ENCODE assay signal across 19 cellular contexts in genomic region chr14:89826581-89826980, GRCh38.
A peak's percentile ranks its signal among the peaks of the same experiment; 100 is the strongest.
DNase-seq lines count a peak whose midpoint lies in the region; ATAC-seq, FAIRE-seq and TF ChIP-seq lines count a peak whose summit lies in the region.
"Had no signal": no experiment of that assay in that cellular context is flagged by ENCODE, and none has a peak within 500 bp of the region (broad histone marks: within the 10 kb centered on the region; RNA-seq: fewer than 3 reads in every experiment).

No MANE protein-coding gene starts in this region.

- CTCF ChIA-PET in activated naive CD4-positive, alpha-beta T cell treated with anti-CD3 and anti-CD28 coated beads, Interleukin-2, amount 10 ng/mL, durations not matched to agents 7 days and 5 days (lab: Charles Lee) = no interaction called here

- H3K36me3 Mint-ChIP-seq in astrocyte (ENCODE audit: low read depth, unreplicated experiment) (peaks cover 3% of the 10 kb centered on the region), mesothelial cell of epicardium (peaks cover 24% of the 10 kb centered on the region)
- no peaks in the 10 kb centered on the region for H3K36me3 Mint-ChIP-seq in activated naive CD4-positive, alpha-beta T cell treated with anti-CD3 and anti-CD28 coated beads, Interleukin-2, amount 10 ng/mL, durations not matched to agents 7 days and 5 days

- H3K4me3 Mint-ChIP-seq in astrocyte (ENCODE audit: unreplicated experiment) (no peak overlapping the region), mesothelial cell of epicardium (no peak overlapping the region)
- no peak overlapping the region for H3K4me3 Mint-ChIP-seq in activated naive CD4-positive, alpha-beta T cell treated with anti-CD3 and anti-CD28 coated beads, Interleukin-2, amount 10 ng/mL, durations not matched to agents 7 days and 5 days

- H3K27me3 Mint-ChIP-seq in astrocyte (ENCODE audit: low read depth, unreplicated experiment) (no peaks in the 10 kb centered on the region), mesothelial cell of epicardium (ENCODE audit: low read depth) (no peaks in the 10 kb centered on the region)
- H3K27me3 Mint-ChIP-seq in activated naive CD4-positive, alpha-beta T cell treated with anti-CD3 and anti-CD28 coated beads, Interleukin-2, amount 10 ng/mL, durations not matched to agents 7 days and 5 days = peaks cover 10% of the 10 kb centered on the region

- H4K20me1 ChIP-seq in astrocyte (ENCODE audit: insufficient read depth, low read length) = no peaks in the 10 kb centered on the region

- no peak overlapping the region for H3K4me3 ChIP-seq in astrocyte (ENCODE audit: insufficient read depth, low read depth, low read length)
- H3K4me3 ChIP-seq: A549, SJSA1 had no signal

- H3K79me2 ChIP-seq in astrocyte (ENCODE audit: insufficient read depth, low read length) = no peaks in the 10 kb centered on the region

- no peak overlapping the region for H2AFZ ChIP-seq in astrocyte (ENCODE audit: low read depth, low read length)

- H3K9ac ChIP-seq in astrocyte (ENCODE audit: low read length) = no peak overlapping the region

- H3K27ac Mint-ChIP-seq in astrocyte (ENCODE audit: unreplicated experiment) (peak overlapping the region; percentile 48), mesothelial cell of epicardium (peak overlapping the region; percentile 52)
- no peak overlapping the region for H3K27ac Mint-ChIP-seq in activated naive CD4-positive, alpha-beta T cell treated with anti-CD3 and anti-CD28 coated beads, Interleukin-2, amount 10 ng/mL, durations not matched to agents 7 days and 5 days

- no peak overlapping the region for H3K4me2 ChIP-seq in astrocyte (ENCODE audit: low read length)
- H3K4me2 ChIP-seq: A549 had no signal

- no peak for FAIRE-seq in astrocyte (lab: Jason Lieb, UNC)
- FAIRE-seq: A549, HepG2 had no signal

- H3K9me3 Mint-ChIP-seq in astrocyte (ENCODE audit: unreplicated experiment) (peaks cover 12% of the 10 kb centered on the region), mesothelial cell of epicardium (peaks cover 26% of the 10 kb centered on the region)
- H3K9me3 Mint-ChIP-seq in activated naive CD4-positive, alpha-beta T cell treated with anti-CD3 and anti-CD28 coated beads, Interleukin-2, amount 10 ng/mL, durations not matched to agents 7 days and 5 days = peaks cover 11% of the 10 kb centered on the region

- no peak for TF ChIP-seq CTCF in astrocyte (IDR thresholded peaks at IDR 0.05; ENCODE audit: insufficient read depth, low read depth, low read length)
- TF ChIP-seq CTCF in mesothelial cell of epicardium (IDR thresholded peaks at IDR 0.05; ENCODE audit: unreplicated experiment) = no peak

- peaks cover 7% of the 10 kb centered on the region for H3K4me1 ChIP-seq in astrocyte (ENCODE audit: insufficient read depth, low read length)
- H3K4me1 ChIP-seq: A549 had no signal

- no peaks in the 10 kb centered on the region for H3K36me3 ChIP-seq in astrocyte (ENCODE audit: insufficient read depth, low read length)
- H3K36me3 ChIP-seq: SJSA1 had no signal

- no peak overlapping the region for H3K27ac ChIP-seq in astrocyte (ENCODE audit: low read depth, low read length)
- H3K27ac ChIP-seq: A549, C4-2B, RWPE1, SJSA1 had no signal

- H3K4me1 Mint-ChIP-seq in astrocyte (ENCODE audit: low read depth, unreplicated experiment) (peaks cover 15% of the 10 kb centered on the region), mesothelial cell of epicardium (peaks cover 25% of the 10 kb centered on the region)
- no peaks in the 10 kb centered on the region for H3K4me1 Mint-ChIP-seq in activated naive CD4-positive, alpha-beta T cell treated with anti-CD3 and anti-CD28 coated beads, Interleukin-2, amount 10 ng/mL, durations not matched to agents 7 days and 5 days

- no peaks in the 10 kb centered on the region for H3K9me3 ChIP-seq in astrocyte (ENCODE audit: insufficient read depth, low read depth, low read length)
- H3K9me3 ChIP-seq: SJSA1 had no signal

- no peaks in the 10 kb centered on the region for H3K27me3 ChIP-seq in astrocyte (ENCODE audit: insufficient read depth, low read length)
- H3K27me3 ChIP-seq: SJSA1 had no signal

- DNase-seq in EH (ENCODE audit: low read depth) = peak; percentile 87
- DNase-seq in M059J (ENCODE audit: low read depth) = peak; percentile 85
- DNase-seq in astrocyte (ENCODE audit: low read depth) = peak; percentile 43
- DNase-seq in mesothelial cell of epicardium (ENCODE audit: low spot score in 2 of 2, unreplicated experiment in 2 of 2) = no peak
- DNase-seq in DMS53 (lab: John Stamatoyannopoulos, UW) = no peak
- DNase-seq in activated naive CD4-positive, alpha-beta T cell treated with anti-CD3 and anti-CD28 coated beads, Interleukin-2, amount 10 ng/mL, durations not matched to agents 7 days and 5 days = no peak
- no peak for DNase-seq in C1 segment of cervical spinal cord (lab: John Stamatoyannopoulos, UW)
- DNase-seq: GOT3; MM.1S; NCI-H1105; NCI-H1694; NCI-H526 treated with DMSO at 0.1 percent for 48 hours; NK-92 treated with Interleukin-12 subunit alpha and Interleukin-12 subunit beta, amount 100 ng/mL, for 24 hours had no signal

- ATAC-seq in GM21825 (IDR thresholded peaks at IDR 0.05; ENCODE audit: unreplicated experiment) = no peak
- ATAC-seq: A549, HepG2 had no signal

Comparison
In these comparisons a context has a peak if more than half of its experiments do, and no peak if none do; other contexts are left out.
1. DNase-seq: peak in EH (single experiment), M059J (single experiment) and astrocyte (single experiment); none in mesothelial cell of epicardium (0 of 2), DMS53 (single experiment), activated naive CD4-positive, alpha-beta T cell treated with anti-CD3 and anti-CD28 coated beads, Interleukin-2, amount 10 ng/mL, durations not matched to agents 7 days and 5 days (single experiment) and C1 segment of cervical spinal cord (0 of 14).